Comparison of ENCODE assay signal across 1 cellular context in the genomic region with DNA sequence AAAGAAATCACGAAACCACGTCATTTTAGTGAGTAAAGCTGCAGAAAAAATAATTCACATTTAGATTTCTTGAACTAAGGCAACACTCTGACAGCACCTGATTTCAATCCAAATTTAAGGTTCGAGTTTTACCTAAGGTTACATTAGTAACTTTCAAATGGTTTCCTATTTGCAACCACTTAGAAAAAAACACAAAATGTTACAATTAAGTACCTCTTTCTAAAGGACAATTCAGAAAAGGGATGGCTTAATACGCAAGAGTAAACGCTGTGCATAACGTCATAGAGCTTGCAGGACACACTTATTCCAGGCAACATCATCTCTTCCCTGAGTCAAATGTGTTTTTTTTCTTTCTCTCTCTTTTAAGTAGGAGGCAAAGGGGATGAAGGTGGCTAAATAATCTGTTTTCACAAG.
TF ChIP-seq lines count a peak whose summit lies in the region.

No MANE protein-coding gene starts in this region.

TF ChIP-seq in WTC11, 78 proteins besides CTCF, POLR2A, EP300 and RAD21 (continued from another document):
- TF ChIP-seq, protein P1, sequence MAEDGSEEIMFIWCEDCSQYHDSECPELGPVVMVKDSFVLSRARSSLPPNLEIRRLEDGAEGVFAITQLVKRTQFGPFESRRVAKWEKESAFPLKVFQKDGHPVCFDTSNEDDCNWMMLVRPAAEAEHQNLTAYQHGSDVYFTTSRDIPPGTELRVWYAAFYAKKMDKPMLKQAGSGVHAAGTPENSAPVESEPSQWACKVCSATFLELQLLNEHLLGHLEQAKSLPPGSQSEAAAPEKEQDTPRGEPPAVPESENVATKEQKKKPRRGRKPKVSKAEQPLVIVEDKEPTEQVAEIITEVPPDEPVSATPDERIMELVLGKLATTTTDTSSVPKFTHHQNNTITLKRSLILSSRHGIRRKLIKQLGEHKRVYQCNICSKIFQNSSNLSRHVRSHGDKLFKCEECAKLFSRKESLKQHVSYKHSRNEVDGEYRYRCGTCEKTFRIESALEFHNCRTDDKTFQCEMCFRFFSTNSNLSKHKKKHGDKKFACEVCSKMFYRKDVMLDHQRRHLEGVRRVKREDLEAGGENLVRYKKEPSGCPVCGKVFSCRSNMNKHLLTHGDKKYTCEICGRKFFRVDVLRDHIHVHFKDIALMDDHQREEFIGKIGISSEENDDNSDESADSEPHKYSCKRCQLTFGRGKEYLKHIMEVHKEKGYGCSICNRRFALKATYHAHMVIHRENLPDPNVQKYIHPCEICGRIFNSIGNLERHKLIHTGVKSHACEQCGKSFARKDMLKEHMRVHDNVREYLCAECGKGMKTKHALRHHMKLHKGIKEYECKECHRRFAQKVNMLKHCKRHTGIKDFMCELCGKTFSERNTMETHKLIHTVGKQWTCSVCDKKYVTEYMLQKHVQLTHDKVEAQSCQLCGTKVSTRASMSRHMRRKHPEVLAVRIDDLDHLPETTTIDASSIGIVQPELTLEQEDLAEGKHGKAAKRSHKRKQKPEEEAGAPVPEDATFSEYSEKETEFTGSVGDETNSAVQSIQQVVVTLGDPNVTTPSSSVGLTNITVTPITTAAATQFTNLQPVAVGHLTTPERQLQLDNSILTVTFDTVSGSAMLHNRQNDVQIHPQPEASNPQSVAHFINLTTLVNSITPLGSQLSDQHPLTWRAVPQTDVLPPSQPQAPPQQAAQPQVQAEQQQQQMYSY (CRISPR knock-in tag; IDR thresholded peaks at IDR 0.05), result no peak
- TF ChIP-seq, protein P2, sequence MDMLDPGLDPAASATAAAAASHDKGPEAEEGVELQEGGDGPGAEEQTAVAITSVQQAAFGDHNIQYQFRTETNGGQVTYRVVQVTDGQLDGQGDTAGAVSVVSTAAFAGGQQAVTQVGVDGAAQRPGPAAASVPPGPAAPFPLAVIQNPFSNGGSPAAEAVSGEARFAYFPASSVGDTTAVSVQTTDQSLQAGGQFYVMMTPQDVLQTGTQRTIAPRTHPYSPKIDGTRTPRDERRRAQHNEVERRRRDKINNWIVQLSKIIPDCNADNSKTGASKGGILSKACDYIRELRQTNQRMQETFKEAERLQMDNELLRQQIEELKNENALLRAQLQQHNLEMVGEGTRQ (CRISPR knock-in tag; IDR thresholded peaks at IDR 0.05), result no peak
- TF ChIP-seq, protein P3, sequence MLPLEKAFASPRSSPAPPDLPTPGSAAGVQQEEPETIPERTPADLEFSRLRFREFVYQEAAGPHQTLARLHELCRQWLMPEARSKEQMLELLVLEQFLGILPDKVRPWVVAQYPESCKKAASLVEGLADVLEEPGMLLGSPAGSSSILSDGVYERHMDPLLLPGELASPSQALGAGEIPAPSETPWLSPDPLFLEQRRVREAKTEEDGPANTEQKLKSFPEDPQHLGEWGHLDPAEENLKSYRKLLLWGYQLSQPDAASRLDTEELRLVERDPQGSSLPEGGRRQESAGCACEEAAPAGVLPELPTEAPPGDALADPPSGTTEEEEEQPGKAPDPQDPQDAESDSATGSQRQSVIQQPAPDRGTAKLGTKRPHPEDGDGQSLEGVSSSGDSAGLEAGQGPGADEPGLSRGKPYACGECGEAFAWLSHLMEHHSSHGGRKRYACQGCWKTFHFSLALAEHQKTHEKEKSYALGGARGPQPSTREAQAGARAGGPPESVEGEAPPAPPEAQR (CRISPR knock-in tag; IDR thresholded peaks at IDR 0.05), result no peak
- TF ChIP-seq, protein P4, sequence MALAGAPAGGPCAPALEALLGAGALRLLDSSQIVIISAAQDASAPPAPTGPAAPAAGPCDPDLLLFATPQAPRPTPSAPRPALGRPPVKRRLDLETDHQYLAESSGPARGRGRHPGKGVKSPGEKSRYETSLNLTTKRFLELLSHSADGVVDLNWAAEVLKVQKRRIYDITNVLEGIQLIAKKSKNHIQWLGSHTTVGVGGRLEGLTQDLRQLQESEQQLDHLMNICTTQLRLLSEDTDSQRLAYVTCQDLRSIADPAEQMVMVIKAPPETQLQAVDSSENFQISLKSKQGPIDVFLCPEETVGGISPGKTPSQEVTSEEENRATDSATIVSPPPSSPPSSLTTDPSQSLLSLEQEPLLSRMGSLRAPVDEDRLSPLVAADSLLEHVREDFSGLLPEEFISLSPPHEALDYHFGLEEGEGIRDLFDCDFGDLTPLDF (CRISPR knock-in tag; IDR thresholded peaks at IDR 0.05), result no peak
- TF ChIP-seq FOXK1 (CRISPR knock-in tag; IDR thresholded peaks at IDR 0.05), result no peak
